10 cellular contexts compared by ENCODE assay signal in the genomic region with DNA sequence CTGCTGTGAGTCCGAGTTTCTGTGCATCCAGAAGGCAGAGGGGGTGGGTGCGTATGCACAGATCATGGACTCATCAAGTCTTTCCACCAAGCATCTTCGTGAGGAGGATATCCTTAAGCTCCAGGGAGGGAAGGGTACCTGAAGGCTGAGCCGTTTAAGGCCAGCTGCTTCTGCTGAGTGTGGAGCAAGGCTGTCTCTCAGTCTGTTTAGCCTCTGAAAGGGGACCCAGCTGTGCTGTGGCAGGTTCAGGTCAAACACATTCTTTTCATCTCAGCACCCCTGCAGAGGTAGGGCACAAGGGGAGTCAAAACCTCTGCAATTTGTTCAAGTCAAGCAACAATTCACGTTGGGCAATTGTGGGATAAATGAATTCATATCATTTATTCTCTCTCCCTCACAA. TPM values are rescaled to one million over a fixed set of nuclear protein-coding genes. Genes with fewer than 3 reads are reported as not detected.
"Had no signal": no experiment of that assay in that cellular context is flagged by ENCODE, and none has a peak within 500 bp of the region (broad histone marks: within the 10 kb centered on the region; RNA-seq: fewer than 3 reads in every experiment).

No MANE protein-coding gene starts in this region.

- H3K4me3 Mint-ChIP-seq: activated naive CD8-positive, alpha-beta T cell treated with anti-CD3 and anti-CD28 coated beads, Interleukin-2, amount 50 U/mL, for 24 hours had no signal

- H3K9me3 ChIP-seq: esophagus squamous epithelium, right atrium auricular region, thyroid gland had no signal

- ATAC-seq: activated naive CD8-positive, alpha-beta T cell treated with anti-CD3 and anti-CD28 coated beads, Interleukin-2, amount 50 U/mL, for 24 hours had no signal

- H3K9me3 Mint-ChIP-seq: activated naive CD8-positive, alpha-beta T cell treated with anti-CD3 and anti-CD28 coated beads, Interleukin-2, amount 50 U/mL, for 24 hours had no signal

- DNase-seq: activated CD4-positive, alpha-beta T cell treated with anti-CD3 and anti-CD28 coated beads for 48 hours; activated naive CD4-positive, alpha-beta T cell treated with Interleukin-2 at 50 U/mL for 16 hours; activated naive CD8-positive, alpha-beta T cell treated with anti-CD3 and anti-CD28 coated beads, Interleukin-2, amount 50 U/mL, for 24 hours; esophagus squamous epithelium; foreskin fibroblast; small intestine; T1000; thyroid gland had no signal

- H3K27me3 ChIP-seq: thyroid gland had no signal

- H3K4me3 ChIP-seq: esophagus squamous epithelium, right atrium auricular region, thyroid gland had no signal

- H3K27ac ChIP-seq: esophagus squamous epithelium, right atrium auricular region, thyroid gland had no signal

- H3K36me3 ChIP-seq: esophagus squamous epithelium, right atrium auricular region, thyroid gland had no signal

- H3K27ac Mint-ChIP-seq: activated naive CD8-positive, alpha-beta T cell treated with anti-CD3 and anti-CD28 coated beads, Interleukin-2, amount 50 U/mL, for 24 hours had no signal

RNA-seq across cellular contexts. Expression of gene LAMP5, which starts 4.4 kb away (rescaled TPM):
- total RNA-seq: esophagus squamous epithelium, right atrium auricular region had no signal
- polyA plus RNA-seq: liver had no signal
